In genomic region chr20:16476032-16476431, GRCh38 we compare ENCODE assay signal across 8 cellular contexts.
DNase-seq lines count a peak whose midpoint lies in the region; ATAC-seq, FAIRE-seq and TF ChIP-seq lines count a peak whose summit lies in the region.

No MANE protein-coding gene starts in this region.

- no peaks in the 10 kb centered on the region for H3K79me1 ChIP-seq in IMR-90 (ENCODE audit: low read depth in 1 of 2, low read length in 2 of 2)

- H4K5ac ChIP-seq in IMR-90 (ENCODE audit: low read depth, low read length), result no peak overlapping the region

- no peak overlapping the region for H3K18ac ChIP-seq in IMR-90 (ENCODE audit: low read depth, low read length)

- TF ChIP-seq CTCF in IMR-90 (conservative IDR thresholded peaks at IDR 0.05; ENCODE audit: low read depth, low read length), result peak; percentile 70
- no peak for TF ChIP-seq CTCF in CD8-positive, alpha-beta T cell (IDR thresholded peaks at IDR 0.05)

- H3K4me1 Mint-ChIP-seq in CD8-positive, alpha-beta T cell (ENCODE audit: low read depth), result peaks cover 3% of the 10 kb centered on the region

- no peaks in the 10 kb centered on the region for H3K27me3 ChIP-seq in IMR-90 (ENCODE audit: control insufficient read depth, insufficient read depth, low read length)
- no peaks in the 10 kb centered on the region for H3K27me3 ChIP-seq in CD8-positive, alpha-beta T cell (ENCODE audit: insufficient read depth, low read length)

- no peak overlapping the region for H2BK5ac ChIP-seq in IMR-90 (ENCODE audit: low read depth, low read length, poor library complexity, severe bottlenecking)

- intact Hi-C loops in IMR-90 (cut with micrococcal nuclease), result loop anchor here (1.0 kb wide), 1 partner anchor 767 kb away; no protein-coding TSS in a partner anchor
- intact Hi-C loops in CD8-positive, alpha-beta T cell (cut with DNase I, micrococcal nuclease), result no loop called here

- H4K8ac ChIP-seq in IMR-90 (ENCODE audit: low read depth in 2 of 2, low read length in 2 of 2), result no peak overlapping the region

- H3K36me3 ChIP-seq in IMR-90 (ENCODE audit: control insufficient read depth, insufficient read depth, low read length), result no peaks in the 10 kb centered on the region
- no peaks in the 10 kb centered on the region for H3K36me3 ChIP-seq in CD8-positive, alpha-beta T cell (ENCODE audit: insufficient read depth, low read length)

- no peak overlapping the region for H4K91ac ChIP-seq in IMR-90 (ENCODE audit: insufficient read depth, low read depth, low read length)

- H3K9me3 Mint-ChIP-seq in CD8-positive, alpha-beta T cell, result no peaks in the 10 kb centered on the region

- no peaks in the 10 kb centered on the region for H3K27me3 Mint-ChIP-seq in CD8-positive, alpha-beta T cell (ENCODE audit: low read depth)

- POLR2A ChIA-PET in IMR-90 (lab: Charles Lee; ENCODE audit: unreplicated experiment), result no interaction called here
- POLR2A ChIA-PET in CD8-positive, alpha-beta T cell (lab: Charles Lee), result no interaction called here

- DNase-seq in AML-193 (lab: John Stamatoyannopoulos, UW), result peak; percentile 19 to 30
- DNase-seq in IMR-90, result peak; percentile 62
- peak; percentile 82 for DNase-seq in OCI-M1 (lab: John Stamatoyannopoulos, UW)
- DNase-seq in midbrain (lab: John Stamatoyannopoulos, UW), result peak; percentile 62
- no peak for DNase-seq in CD8-positive, alpha-beta T cell
- no peak for DNase-seq in stimulated activated naive CD4-positive, alpha-beta T cell treated with Interleukin-2 at 50 U/mL for 16 hours (lab: John Stamatoyannopoulos, UW)

- peak; percentile 92 for FAIRE-seq in endometrium (lab: Jason Lieb, UNC)

- TF ChIP-seq RAD21 in IMR-90 (IDR thresholded peaks at IDR 0.05; ENCODE audit: low read length), result peak; percentile 70

- dilution Hi-C loops in IMR-90 (cut with HindIII; ENCODE audit: low sequenced_read_pairs, unreplicated experiment), result no loop called here

- no peak overlapping the region for H2BK15ac ChIP-seq in IMR-90 (ENCODE audit: low read depth, low read length)

- TF ChIP-seq POLR2A in IMR-90 (IDR thresholded peaks at IDR 0.05; ENCODE audit: low read depth, low read length), result no peak

- peaks cover 7% of the 10 kb centered on the region for H3K36me3 Mint-ChIP-seq in CD8-positive, alpha-beta T cell

- H3K27ac ChIP-seq in IMR-90 (ENCODE audit: insufficient read depth, low read length), result no peak overlapping the region
- no peak overlapping the region for H3K27ac ChIP-seq in CD8-positive, alpha-beta T cell (ENCODE audit: low read depth, low read length)

- no peak overlapping the region for H3K14ac ChIP-seq in IMR-90 (replicated peaks; ENCODE audit: low read depth, low read length)

- H3K23ac ChIP-seq in IMR-90 (ENCODE audit: low read depth, low read length), result no peak overlapping the region

- H2AK5ac ChIP-seq in IMR-90 (ENCODE audit: low read depth, low read length), result no peak overlapping the region

- 0 out of 2 replicates have a peak, but pooled peaks cover 4% of the 10 kb centered on the region for H3K9me1 ChIP-seq in IMR-90 (ENCODE audit: insufficient read depth, low read length)

- no peak overlapping the region for H2BK120ac ChIP-seq in IMR-90 (ENCODE audit: low read depth, low read length)

- H2AK9ac ChIP-seq in IMR-90 (replicated peaks; ENCODE audit: low read depth, low read length, poor library complexity), result no peak overlapping the region

- WGBS in IMR-90 (ENCODE audit: extremely low coverage in 2 of 2, insufficient read length in 1 of 2), 2 experiments, result no CpG with 5 or more reads among the region's 3 CpGs

- H2AFZ ChIP-seq in IMR-90 (replicated peaks; ENCODE audit: low read length, poor library complexity), result no peak overlapping the region

- no peak overlapping the region for H3K27ac Mint-ChIP-seq in CD8-positive, alpha-beta T cell

- H3K9me3 ChIP-seq in IMR-90 (ENCODE audit: control insufficient read depth, insufficient read depth, low read length), result no peaks in the 10 kb centered on the region
- H3K9me3 ChIP-seq in CD8-positive, alpha-beta T cell (ENCODE audit: low read length), result no peaks in the 10 kb centered on the region

- in situ Hi-C loops in IMR-90 (cut with MboI; ENCODE audit: low sequenced_read_pairs), result no loop called here

- no peak overlapping the region for H3K4me3 ChIP-seq in IMR-90 (ENCODE audit: insufficient read depth, low read depth, low read length)
- no peak overlapping the region for H3K4me3 ChIP-seq in CD8-positive, alpha-beta T cell (ENCODE audit: low read depth, low read length)

- no TSS peak for BruUV-seq in IMR-90 (replicated peaks; lab: Mats Ljungman, UMichigan)

- CTCF ChIA-PET in IMR-90 (lab: Yijun Ruan, JAX), result interaction anchor here (0.9 to 1.4 kb wide), 3 partner anchors 16 to 230 kb away, joined by 3 to 8 read pairs (median 3); no protein-coding TSS in a partner anchor
- CTCF ChIA-PET in CD8-positive, alpha-beta T cell (lab: Charles Lee), result interaction anchor here (1.4 to 1.8 kb wide), 3 partner anchors 10 to 270 kb away, joined by 3 to 9 read pairs (median 6); no protein-coding TSS in a partner anchor

- no peak overlapping the region for H3K56ac ChIP-seq in IMR-90 (ENCODE audit: extremely low read depth, insufficient read depth, low read length)

- H3K4me3 Mint-ChIP-seq in CD8-positive, alpha-beta T cell, result no peak overlapping the region

- no peak overlapping the region for H3K9ac ChIP-seq in IMR-90 (ENCODE audit: low read depth, low read length)

- ATAC-seq in GM18861 (IDR thresholded peaks at IDR 0.05; ENCODE audit: unreplicated experiment), result peak; percentile 63
- ATAC-seq in IMR-90 (ENCODE audit: low read depth), result peak; percentile 64
- ATAC-seq in CD8-positive, alpha-beta T cell, result no peak

- no peak overlapping the region for H3K4ac ChIP-seq in IMR-90 (ENCODE audit: low read depth, low read length)

- peaks cover 9% of the 10 kb centered on the region for H3K4me1 ChIP-seq in IMR-90 (ENCODE audit: control insufficient read depth, insufficient read depth, low read length)
- H3K4me1 ChIP-seq in CD8-positive, alpha-beta T cell (ENCODE audit: insufficient read depth, low read length), result no peaks in the 10 kb centered on the region

- H4K20me1 ChIP-seq in IMR-90 (ENCODE audit: insufficient read depth, low read length), result no peaks in the 10 kb centered on the region

- H3K4me2 ChIP-seq in IMR-90 (ENCODE audit: low read depth, low read length), result no peak overlapping the region

- no peak overlapping the region for H2BK20ac ChIP-seq in IMR-90 (ENCODE audit: low read depth, low read length)

TF ChIP-seq in IMR-90, 13 proteins besides CTCF, POLR2A, EP300 and RAD21:
- TF ChIP-seq MAZ (IDR thresholded peaks at IDR 0.05; ENCODE audit: borderline replicate concordance, low read depth, low read length) (no peak), MXI1 (IDR thresholded peaks at IDR 0.05; ENCODE audit: borderline replicate concordance, low read depth, low read length) (no peak), BHLHE40 (IDR thresholded peaks at IDR 0.05; ENCODE audit: low read depth, low read length) (no peak), SMC3 (IDR thresholded peaks at IDR 0.05; ENCODE audit: low read depth, low read length) (peak; percentile 48; the same call in 1 of the 2 replicates), USF2 (IDR thresholded peaks at IDR 0.05; ENCODE audit: low read depth, low read length) (no peak)

Comparison
In these comparisons a context has a peak if more than half of its experiments do, and no peak if none do; other contexts are left out.
1. DNase-seq: peak in AML-193 (2 of 2), IMR-90 (single experiment), OCI-M1 (single experiment) and midbrain (single experiment); none in CD8-positive, alpha-beta T cell (0 of 7) and stimulated activated naive CD4-positive, alpha-beta T cell treated with Interleukin-2 at 50 U/mL for 16 hours (single experiment).